9 cellular contexts compared by ENCODE assay signal in genomic region chr16:85347213-85347591, GRCh38.
DNase-seq lines count a peak whose midpoint lies in the region; ATAC-seq and TF ChIP-seq lines count a peak whose summit lies in the region.
"Had no signal": no experiment of that assay in that cellular context is flagged by ENCODE, and none has a peak within 500 bp of the region (broad histone marks: within the 10 kb centered on the region; RNA-seq: fewer than 3 reads in every experiment).

No MANE protein-coding gene starts in this region.

- H3K9me3 ChIP-seq in Loucy (ENCODE audit: insufficient read depth, low read depth, low read length) (no peaks in the 10 kb centered on the region), gastrocnemius medialis (no peaks in the 10 kb centered on the region)
- H3K9me3 ChIP-seq: pancreas had no signal

- no peak overlapping the region for H3K4me2 ChIP-seq in Loucy (ENCODE audit: low read depth, low read length, poor library complexity, severe bottlenecking)

- no peak for TF ChIP-seq POLR2A in gastrocnemius medialis (IDR thresholded peaks at IDR 0.05)

- DNase-seq in GM10266 (ENCODE audit: extremely low spot score) (peak; percentile 50), cardiac fibroblast (ENCODE audit: low read depth in 2 of 2) (no peak), osteocyte (ENCODE audit: extremely low spot score, unreplicated experiment) (no peak), gastrocnemius medialis (no peak)

- TF ChIP-seq CTCF in GM10266 (IDR thresholded peaks at IDR 0.05; ENCODE audit: control insufficient read depth, insufficient read depth, low read depth, missing control alignments): peak; percentile 40
- peak; percentile 60 for TF ChIP-seq CTCF in Loucy (conservative IDR thresholded peaks at IDR 0.05; ENCODE audit: low read length)
- peak; percentile 27 for TF ChIP-seq CTCF in cardiac fibroblast (IDR thresholded peaks at IDR 0.05; ENCODE audit: low read depth, low read length)
- TF ChIP-seq CTCF in osteocyte (IDR thresholded peaks at IDR 0.05): peak; percentile 42
- no peak for TF ChIP-seq CTCF in gastrocnemius medialis (IDR thresholded peaks at IDR 0.05 in 4 of 5, conservative IDR thresholded peaks at IDR 0.05 in 1 of 5)

- no peaks in the 10 kb centered on the region for H3K27me3 ChIP-seq in Loucy (ENCODE audit: insufficient read depth, low read length, poor library complexity, severe bottlenecking)
- H3K27me3 ChIP-seq in gastrocnemius medialis: no peaks in the 10 kb centered on the region
- H3K27me3 ChIP-seq: pancreas had no signal

- H3K9ac ChIP-seq in Loucy (ENCODE audit: low read depth, low read length, poor library complexity, severe bottlenecking): no peak overlapping the region

- H3K27ac Mint-ChIP-seq in osteocyte (ENCODE audit: unreplicated experiment): no peak overlapping the region

- H4K20me1 ChIP-seq in Loucy (ENCODE audit: insufficient read depth, low read length, poor library complexity, severe bottlenecking): no peaks in the 10 kb centered on the region

- in situ Hi-C loops in gastrocnemius medialis (cut with MboI; ENCODE audit: low sequenced_read_pairs in 4 of 4): no loop called here

- H3K4me3 Mint-ChIP-seq in osteocyte (ENCODE audit: unreplicated experiment): no peak overlapping the region

- H3F3A ChIP-seq in Loucy (ENCODE audit: low read depth): no peaks in the 10 kb centered on the region

- H3K27ac ChIP-seq in gastrocnemius medialis: no peak overlapping the region
- H3K27ac ChIP-seq: pancreas had no signal

- no peak overlapping the region for H3K4me3 ChIP-seq in Loucy (ENCODE audit: low read length, poor library complexity, severe bottlenecking)
- no peak overlapping the region for H3K4me3 ChIP-seq in cardiac fibroblast (replicated peaks in 1 of 2; ENCODE audit: low read depth in 2 of 2, low read length in 2 of 2)
- no peak overlapping the region for H3K4me3 ChIP-seq in gastrocnemius medialis
- H3K4me3 ChIP-seq: pancreas had no signal

- peaks cover 29% of the 10 kb centered on the region for H3K4me1 Mint-ChIP-seq in osteocyte (ENCODE audit: unreplicated experiment)

- H2AFZ ChIP-seq in Loucy (ENCODE audit: low read length): no peak overlapping the region

- H3K36me3 ChIP-seq in Loucy (ENCODE audit: insufficient read depth, low read length) (no peaks in the 10 kb centered on the region), gastrocnemius medialis (no peaks in the 10 kb centered on the region)
- H3K36me3 ChIP-seq: pancreas had no signal

- H3K9me3 Mint-ChIP-seq in osteocyte (ENCODE audit: unreplicated experiment): no peaks in the 10 kb centered on the region

- H3K4me1 ChIP-seq in Loucy (ENCODE audit: insufficient read depth, low read length, poor library complexity, severe bottlenecking): no peaks in the 10 kb centered on the region
- H3K4me1 ChIP-seq in gastrocnemius medialis: peaks cover 26% of the 10 kb centered on the region in 2 donors

- no peaks in the 10 kb centered on the region for H3K36me3 Mint-ChIP-seq in osteocyte (ENCODE audit: unreplicated experiment)

- no peaks in the 10 kb centered on the region for H3K79me2 ChIP-seq in Loucy (ENCODE audit: insufficient read depth, low read length)

- no peak for ATAC-seq in HG03159 (IDR thresholded peaks at IDR 0.05; ENCODE audit: unreplicated experiment)
- ATAC-seq in gastrocnemius medialis: no peak
- no peak for ATAC-seq in HG03045 (IDR thresholded peaks at IDR 0.05; ENCODE audit: unreplicated experiment)
- ATAC-seq in GM19467 (IDR thresholded peaks at IDR 0.05; ENCODE audit: unreplicated experiment): no peak
- ATAC-seq: pancreas had no signal

- no peaks in the 10 kb centered on the region for H3K9me2 ChIP-seq in Loucy (replicated peaks; ENCODE audit: low read depth, low read length)

- no peaks in the 10 kb centered on the region for H3K27me3 Mint-ChIP-seq in osteocyte (ENCODE audit: unreplicated experiment)

- intact Hi-C loops in gastrocnemius medialis (cut with DNase I; ENCODE audit: low total_unique reads): no loop called here

Comparison
In these comparisons a context has a peak if more than half of its experiments do, and no peak if none do; other contexts are left out.
1. CTCF ChIP-seq: peak in GM10266 (single experiment), Loucy (single experiment), cardiac fibroblast (single experiment) and osteocyte (single experiment); none in gastrocnemius medialis (0 of 5).